In genomic region chr4:121752142-121752541, GRCh38 we compare ENCODE assay signal across 9 cellular contexts. TPM values are rescaled to one million over a fixed set of nuclear protein-coding genes. Genes with fewer than 3 reads are reported as not detected.
"Had no signal": no experiment of that assay in that cellular context is flagged by ENCODE, and none has a peak within 500 bp of the region (broad histone marks: within the 10 kb centered on the region; RNA-seq: fewer than 3 reads in every experiment).

No MANE protein-coding gene starts in this region.

RNA-seq across cellular contexts. Expression of gene SMIM43, which starts 12.8 kb away (rescaled TPM):
- total RNA-seq: esophagus mucosa; kidney; left cardiac atrium; left ventricle myocardium inferior; natural killer cell treated with Interleukin-12 subunit alpha and Interleukin-12 subunit beta and Interleukin-15 and Interleukin-18, amount 100 ng/mL, for 72 hours; posterior vena cava; right atrium auricular region; thoracic aorta; ureter had no signal
